20 cellular contexts compared by ENCODE assay signal in the genomic region with DNA sequence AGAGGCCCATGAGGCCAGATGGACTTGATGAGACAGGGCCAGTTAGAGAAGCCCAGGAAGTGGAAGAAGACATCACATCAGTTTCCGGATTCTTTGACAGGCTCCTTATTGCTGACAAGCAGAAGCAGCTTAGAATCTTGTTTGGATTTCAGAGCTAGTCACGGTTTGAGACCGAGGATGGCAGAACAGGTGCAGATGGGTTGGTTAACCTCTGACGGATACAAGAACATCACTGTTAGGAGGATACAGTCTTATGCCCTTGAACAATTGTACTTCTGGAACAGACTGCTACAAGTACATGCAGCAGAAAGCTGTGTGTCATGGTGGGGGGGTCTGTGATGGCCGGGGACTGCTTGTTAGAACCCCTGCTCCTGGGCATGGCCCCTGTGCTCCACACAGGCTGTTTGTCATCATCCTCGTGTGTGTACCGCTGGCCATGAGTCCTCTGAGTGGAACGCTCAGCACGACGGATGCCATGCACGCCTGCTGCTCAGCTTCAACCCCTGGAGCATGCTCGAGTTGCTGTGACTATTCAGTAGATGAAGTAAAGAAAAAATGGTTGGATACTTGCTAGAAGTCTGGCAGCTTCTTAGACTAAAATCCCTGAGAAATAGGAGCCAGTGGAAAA.
"Had no signal": no experiment of that assay in that cellular context is flagged by ENCODE, and none has a peak within 500 bp of the region (broad histone marks: within the 10 kb centered on the region; RNA-seq: fewer than 3 reads in every experiment).

No MANE protein-coding gene starts in this region.

- H3K4me1 Mint-ChIP-seq: endodermal cell had no signal

- H3K4me3 Mint-ChIP-seq: activated CD4-positive, alpha-beta memory T cell treated with anti-CD3 and anti-CD28 coated beads for 36 hours; activated naive CD8-positive, alpha-beta T cell treated with anti-CD3 and anti-CD28 coated beads, Interleukin-2, amount 10 ng/mL, durations not matched to agents 7 days and 5 days; activated T-helper 1 cell treated with anti-CD3 and anti-CD28 coated beads, Interleukin-12 subunit alpha, Interleukin-12 subunit beta, Interleukin-2, Interleukin-4 antibody, amounts not matched to agents 30 ng/mL and 10 ng/mL and 1 ng/mL, durations not matched to agents 14 hours and 24 hours and 36 hours; endodermal cell; type B pancreatic cell had no signal

- H3K9me3 Mint-ChIP-seq: activated CD4-positive, alpha-beta memory T cell treated with anti-CD3 and anti-CD28 coated beads for 36 hours; activated naive CD8-positive, alpha-beta T cell treated with anti-CD3 and anti-CD28 coated beads, Interleukin-2, amount 10 ng/mL, durations not matched to agents 7 days and 5 days; activated T-helper 1 cell treated with anti-CD3 and anti-CD28 coated beads, Interleukin-12 subunit alpha, Interleukin-12 subunit beta, Interleukin-2, Interleukin-4 antibody, amounts not matched to agents 30 ng/mL and 10 ng/mL and 1 ng/mL, durations not matched to agents 14 hours and 24 hours and 36 hours; endodermal cell; type B pancreatic cell had no signal

- H3K27me3 ChIP-seq: body of pancreas, gastroesophageal sphincter, heart left ventricle, ovary, right lobe of liver, stomach had no signal

- H3K9me3 ChIP-seq: body of pancreas, gastroesophageal sphincter, heart left ventricle, left ventricle myocardium inferior, ovary, right lobe of liver, stomach had no signal

- H3K4me2 ChIP-seq: smooth muscle cell had no signal

- H3K27me3 Mint-ChIP-seq: activated CD4-positive, alpha-beta memory T cell treated with anti-CD3 and anti-CD28 coated beads for 36 hours; activated naive CD8-positive, alpha-beta T cell treated with anti-CD3 and anti-CD28 coated beads, Interleukin-2, amount 10 ng/mL, durations not matched to agents 7 days and 5 days had no signal

- H3K27ac ChIP-seq: body of pancreas, epithelial cell of prostate, gastroesophageal sphincter, heart left ventricle, left ventricle myocardium inferior, ovary, right lobe of liver, stomach had no signal

- H3K4me3 ChIP-seq: body of pancreas, gastroesophageal sphincter, heart left ventricle, left ventricle myocardium inferior, ovary, right lobe of liver, smooth muscle cell, stomach had no signal

- DNase-seq: activated CD4-positive, alpha-beta memory T cell treated with anti-CD3 and anti-CD28 coated beads for 36 hours; activated naive CD8-positive, alpha-beta T cell treated with anti-CD3 and anti-CD28 coated beads, Interleukin-2, amount 10 ng/mL, durations not matched to agents 7 days and 5 days; activated T-cell treated with anti-CD3 and anti-CD28 coated beads for 4 hours; body of pancreas; caudate nucleus; endodermal cell; heart left ventricle; kidney glomerular epithelial cell; left ventricle myocardium inferior; mammary epithelial cell; ovary; right lobe of liver; stimulated activated CD4-positive, alpha-beta T cell treated with anti-CD3 and anti-CD28 coated beads, Interleukin-4, amount 100 ng/mL, for 1 hour; stomach; T-helper 2 cell had no signal

- H3K36me3 Mint-ChIP-seq: activated CD4-positive, alpha-beta memory T cell treated with anti-CD3 and anti-CD28 coated beads for 36 hours; activated naive CD8-positive, alpha-beta T cell treated with anti-CD3 and anti-CD28 coated beads, Interleukin-2, amount 10 ng/mL, durations not matched to agents 7 days and 5 days; type B pancreatic cell had no signal

- H3K36me3 ChIP-seq: gastroesophageal sphincter, heart left ventricle, left ventricle myocardium inferior, ovary, right lobe of liver, stomach had no signal

- H3K27ac Mint-ChIP-seq: activated CD4-positive, alpha-beta memory T cell treated with anti-CD3 and anti-CD28 coated beads for 36 hours; activated naive CD8-positive, alpha-beta T cell treated with anti-CD3 and anti-CD28 coated beads, Interleukin-2, amount 10 ng/mL, durations not matched to agents 7 days and 5 days; activated T-helper 1 cell treated with anti-CD3 and anti-CD28 coated beads, Interleukin-12 subunit alpha, Interleukin-12 subunit beta, Interleukin-2, Interleukin-4 antibody, amounts not matched to agents 30 ng/mL and 10 ng/mL and 1 ng/mL, durations not matched to agents 14 hours and 24 hours and 36 hours; endodermal cell; type B pancreatic cell had no signal

- ATAC-seq: body of pancreas, gastroesophageal sphincter, heart left ventricle, right lobe of liver had no signal

- H3K4me1 ChIP-seq: right lobe of liver had no signal
